ENCODE assay signal across 28 cellular contexts in the genomic region with DNA sequence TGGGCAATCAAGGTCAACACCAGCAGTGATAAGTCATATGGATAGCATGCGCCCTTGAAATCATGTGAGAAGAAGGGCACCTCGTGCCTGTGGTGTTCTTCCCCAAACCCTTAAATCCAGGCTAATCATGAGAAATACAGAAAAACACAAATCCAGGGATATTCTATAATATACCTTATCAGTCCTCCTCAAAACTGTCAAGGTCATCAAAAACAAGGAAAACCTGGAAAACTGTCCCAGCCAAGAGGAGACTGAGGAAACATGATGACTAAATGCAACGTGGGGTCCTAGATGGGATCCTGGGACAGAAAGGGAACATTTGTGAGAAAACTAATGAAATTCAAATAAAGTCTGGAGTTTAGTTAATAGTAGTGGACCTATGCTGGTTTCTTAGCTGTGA.
"Had no signal": no experiment of that assay in that cellular context is flagged by ENCODE, and none has a peak within 500 bp of the region (broad histone marks: within the 10 kb centered on the region; RNA-seq: fewer than 3 reads in every experiment).

No MANE protein-coding gene starts in this region.

- H3K4me3 ChIP-seq: colonic mucosa, coronary artery, dorsolateral prefrontal cortex, esophagus muscularis mucosa, esophagus squamous epithelium, gastrocnemius medialis, gastroesophageal sphincter, heart left ventricle, heart right ventricle had no signal

- H3K36me3 ChIP-seq: colonic mucosa, esophagus muscularis mucosa, esophagus squamous epithelium, gastrocnemius medialis, gastroesophageal sphincter, heart left ventricle, heart right ventricle had no signal

- H3K9me3 ChIP-seq: colonic mucosa, esophagus muscularis mucosa, esophagus squamous epithelium, gastrocnemius medialis, gastroesophageal sphincter, heart left ventricle, heart right ventricle had no signal

- ATAC-seq: effector memory CD8-positive, alpha-beta T cell; esophagus mucosa; foreskin keratinocyte; gastrocnemius medialis; gastroesophageal sphincter; heart left ventricle; heart right ventricle had no signal

- H3K4me1 ChIP-seq: colonic mucosa, esophagus muscularis mucosa, foreskin keratinocyte, gastrocnemius medialis, gastroesophageal sphincter, heart left ventricle, heart right ventricle had no signal

- H3K27me3 ChIP-seq: colonic mucosa, esophagus muscularis mucosa, esophagus squamous epithelium, gastrocnemius medialis, gastroesophageal sphincter had no signal

- H3K27ac ChIP-seq: colonic mucosa, coronary artery, dorsolateral prefrontal cortex, epithelial cell of prostate, esophagus muscularis mucosa, esophagus squamous epithelium, foreskin keratinocyte, gastrocnemius medialis, gastroesophageal sphincter, heart left ventricle, heart right ventricle had no signal

- FAIRE-seq: colon, endometrium, endothelial cell of umbilical vein, frontal cortex had no signal

- DNase-seq: colonic mucosa; cortex of kidney; dermis blood vessel endothelial cell; dorsolateral prefrontal cortex; effector CD4-positive, alpha-beta T cell; effector CD8-positive, alpha-beta T cell; effector memory CD4-positive, alpha-beta T cell; effector memory CD8-positive, alpha-beta T cell; endodermal cell; erythroblast; esophagus squamous epithelium; foreskin fibroblast; foreskin keratinocyte; foreskin melanocyte; gastrocnemius medialis; glutamatergic neuron; head of caudate nucleus; heart left ventricle; heart right ventricle had no signal
